ENCODE assay signal across 9 cellular contexts in the genomic region with DNA sequence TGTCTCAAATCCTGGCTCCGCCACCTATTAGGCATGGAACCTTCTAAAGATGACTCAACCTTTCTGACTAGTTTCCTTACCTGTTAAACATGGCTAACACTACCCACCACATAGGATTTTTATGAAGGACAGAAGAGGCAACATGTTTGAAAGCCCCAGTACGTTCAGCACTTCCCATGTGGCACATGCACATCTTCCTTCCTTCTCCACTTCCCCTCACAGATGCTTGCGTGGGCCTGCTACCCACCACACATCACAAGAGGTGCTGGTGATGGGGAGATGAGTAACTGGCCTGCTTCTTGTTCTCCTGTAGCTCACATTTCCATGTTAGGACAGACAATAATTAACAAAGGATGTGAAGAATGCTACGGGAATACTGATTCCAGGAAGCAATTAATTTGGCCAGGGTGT. TPM values are rescaled to one million over a fixed set of nuclear protein-coding genes. Genes with fewer than 3 reads are reported as not detected.
DNase-seq lines count a peak whose midpoint lies in the region; ATAC-seq and TF ChIP-seq lines count a peak whose summit lies in the region.
"Had no signal": no experiment of that assay in that cellular context is flagged by ENCODE, and none has a peak within 500 bp of the region (broad histone marks: within the 10 kb centered on the region; RNA-seq: fewer than 3 reads in every experiment).

No MANE protein-coding gene starts in this region.

- no peaks in the 10 kb centered on the region for H3F3A ChIP-seq in PC-3 (ENCODE audit: low read length, unreplicated experiment)

- no peaks in the 10 kb centered on the region for H3K27me3 ChIP-seq in PC-3 (ENCODE audit: low read length)
- no peaks in the 10 kb centered on the region for H3K27me3 ChIP-seq in MG63

- CTCF ChIA-PET in PC-3 (lab: Charles Lee), result interaction anchor here (1.2 kb wide), 1 partner anchor 186 kb away, joined by 4 read pairs; no protein-coding TSS in a partner anchor

- POLR2A ChIA-PET in PC-3 (lab: Charles Lee; ENCODE audit: unreplicated experiment), result interaction anchor here (0.7 kb wide), 1 partner anchor 51 kb away, joined by 6 read pairs; no protein-coding TSS in a partner anchor

- H3K9me3 ChIP-seq in PC-3 (ENCODE audit: low read length), result no peaks in the 10 kb centered on the region
- no peaks in the 10 kb centered on the region; the same call in 1 of the 2 replicates for H3K9me3 ChIP-seq in MG63

- no TSS peak for BruUV-seq in PC-3 (replicated peaks; lab: Mats Ljungman, UMichigan)

- no peaks in the 10 kb centered on the region for H3K9me2 ChIP-seq in PC-3 (replicated peaks; ENCODE audit: low read length)

- no peak for TF ChIP-seq CTCF in GM12864 (IDR thresholded peaks at IDR 0.05; ENCODE audit: low read depth, low read length, missing control alignments)
- no peak for TF ChIP-seq CTCF in PC-3 (conservative IDR thresholded peaks at IDR 0.05; ENCODE audit: low read depth, low read length)

- H3K9ac ChIP-seq in PC-3 (ENCODE audit: low read length), result peak overlapping the region; percentile 17; the same call in 1 of the 2 replicates

- H3K36me3 ChIP-seq in PC-3 (ENCODE audit: low read depth, low read length) (peaks cover 15% of the 10 kb centered on the region), MG63 (peaks cover 70% of the 10 kb centered on the region)

- peak overlapping the region; percentile 80 for H3K27ac ChIP-seq in PC-3 (ENCODE audit: low read length)

- peaks cover 32% of the 10 kb centered on the region for H3K4me1 ChIP-seq in PC-3 (ENCODE audit: insufficient read depth, low read length)

- peaks cover 58% of the 10 kb centered on the region for H3K79me2 ChIP-seq in PC-3 (ENCODE audit: low read length)

- peak overlapping the region; percentile 55 for H3K4me2 ChIP-seq in PC-3 (ENCODE audit: low read length)

- peak overlapping the region; percentile 5; the same call in 1 of the 2 replicates for H3K4me3 ChIP-seq in GM12864 (ENCODE audit: low read depth, low read length)
- no peak overlapping the region for H3K4me3 ChIP-seq in PC-3 (ENCODE audit: low read length)
- no peak overlapping the region for H3K4me3 ChIP-seq in MG63

- peak; percentile 12 for ATAC-seq in PC-3
- ATAC-seq in GM21723 (IDR thresholded peaks at IDR 0.05; ENCODE audit: unreplicated experiment), result no peak
- ATAC-seq in GM21423 (IDR thresholded peaks at IDR 0.05; ENCODE audit: unreplicated experiment), result no peak

- DNase-seq in GM12864 (ENCODE audit: low read depth), result peak; percentile 26
- DNase-seq in PC-3, result peak; percentile 17
- DNase-seq in amniotic epithelial cell (ENCODE audit: low read depth), result peak; percentile 27
- DNase-seq in stimulated activated CD4-positive, alpha-beta T cell treated with anti-CD3 and anti-CD28 coated beads, Interleukin-12 subunit alpha, Interleukin-12 subunit beta, amount 100 ng/mL, for 48 hours (ENCODE audit: low read depth in 2 of 3, low spot score in 1 of 3), result peak in 2 of 3 donors; percentile 14 to 32
- DNase-seq in MG63, result no peak
- no peak for DNase-seq in DMS53 treated with DMSO at 0.1 percent for 48 hours (lab: John Stamatoyannopoulos, UW; ENCODE audit: unreplicated experiment)
- DNase-seq: NCI-H2029 had no signal

- no peak overlapping the region for H2AFZ ChIP-seq in PC-3 (ENCODE audit: low read length)

- no peaks in the 10 kb centered on the region for H4K20me1 ChIP-seq in PC-3 (ENCODE audit: low read length)

- intact Hi-C loops in PC-3 (cut with micrococcal nuclease), result loop anchor here (2.0 kb wide), 2 partner anchors 42 to 114 kb away; no protein-coding TSS in a partner anchor

RNA-seq across cellular contexts. Expression of a gene that starts 7.1 kb away (rescaled TPM):
- total RNA-seq in PC-3 (2014; rRNA removed), result 8.1 and 9.2 TPM in 2 replicates
- total RNA-seq in MG63 (2014; rRNA removed; shearing (Covaris generic); ENCODE audit: low replicate concordance), result 5.1 and 13.0 TPM in 2 replicates

RNA-seq across cellular contexts. Expression of a gene that starts 49.2 kb away (rescaled TPM):
- 50.4 and 81.4 TPM in 2 replicates for total RNA-seq in PC-3 (2014; rRNA removed)
- 9.7 and 13.8 TPM in 2 replicates for total RNA-seq in MG63 (2014; rRNA removed; shearing (Covaris generic); ENCODE audit: low replicate concordance)

Comparison
In these comparisons a context has a peak if more than half of its experiments do, and no peak if none do; other contexts are left out.
1. DNase-seq: peak in GM12864 (single experiment), PC-3 (single experiment), amniotic epithelial cell (single experiment) and stimulated activated CD4-positive, alpha-beta T cell treated with anti-CD3 and anti-CD28 coated beads, Interleukin-12 subunit alpha, Interleukin-12 subunit beta, amount 100 ng/mL, for 48 hours (2 of 3); none in MG63 (single experiment) and DMS53 treated with DMSO at 0.1 percent for 48 hours (single experiment).